Comparison of ENCODE assay signal across 8 cellular contexts in the genomic region with DNA sequence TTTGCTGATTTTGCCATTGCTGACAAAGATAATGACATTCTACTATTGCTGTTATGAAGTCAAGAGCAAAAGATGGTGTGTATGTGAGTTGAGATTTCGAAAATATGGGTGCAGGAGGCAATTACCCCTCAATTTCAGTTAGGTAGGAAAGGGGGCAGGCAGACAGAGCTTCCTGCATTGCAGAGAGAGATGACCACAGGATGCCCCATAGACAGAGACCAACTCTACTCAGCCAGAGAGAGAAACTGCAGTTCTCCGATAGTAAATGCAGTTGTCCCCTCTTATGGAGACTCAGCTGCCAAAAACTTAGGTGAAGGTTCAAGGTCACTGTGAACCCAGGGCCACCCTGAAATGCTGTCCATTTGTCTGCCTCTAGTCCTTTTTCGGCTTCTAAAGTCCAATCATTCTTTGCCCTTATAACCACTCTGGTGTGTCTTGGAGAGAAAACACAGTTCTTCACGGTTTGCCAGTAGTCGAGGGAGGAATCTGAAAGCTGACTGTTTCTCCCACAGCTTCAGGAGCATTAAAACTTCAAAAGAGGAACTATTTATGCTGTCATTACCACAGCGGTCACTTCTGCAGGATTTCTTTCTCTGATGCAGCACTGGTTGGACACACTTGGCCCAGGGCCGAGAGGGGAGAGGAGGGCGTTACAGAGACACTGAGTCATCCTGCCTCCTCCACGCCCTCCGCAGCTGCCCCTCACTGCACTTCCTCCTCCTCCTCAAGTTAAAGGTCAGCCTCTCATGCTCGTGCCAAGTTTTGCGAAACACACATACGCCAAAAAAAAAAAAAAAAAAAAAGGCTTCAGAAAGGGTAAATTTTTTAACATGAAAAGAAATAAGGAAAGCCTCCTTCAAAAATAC.
DNase-seq lines count a peak whose midpoint lies in the region; ATAC-seq lines count a peak whose summit lies in the region.

No MANE protein-coding gene starts in this region.

- peak; percentile 94 for ATAC-seq in HG02642 (IDR thresholded peaks at IDR 0.05; ENCODE audit: poor library complexity, unreplicated experiment)
- ATAC-seq in activated naive CD4-positive, alpha-beta T cell treated with anti-CD3 and anti-CD28 coated beads, Interleukin-2, amount 50 U/mL, for 72 hours = peak; percentile 82 to 100
- peak; percentile 96 to 98 for ATAC-seq in left cardiac atrium

- H3K36me3 Mint-ChIP-seq in T-helper 2 cell treated with Interferon-gamma antibody and Interleukin-4, amounts not matched to agents 5 μg/mL and 100 μg/mL, for 36 hours (ENCODE audit: low read depth) = no peaks in the 10 kb centered on the region
- H3K36me3 Mint-ChIP-seq in activated naive CD4-positive, alpha-beta T cell treated with anti-CD3 and anti-CD28 coated beads, Interleukin-2, amount 50 U/mL, for 72 hours = peaks cover 0 to 16% of the 10 kb centered on the region in 2 donors

- H3K27me3 Mint-ChIP-seq in T-helper 2 cell treated with Interferon-gamma antibody and Interleukin-4, amounts not matched to agents 5 μg/mL and 100 μg/mL, for 36 hours (ENCODE audit: low read depth) = no peaks in the 10 kb centered on the region

- H3K9me3 Mint-ChIP-seq in T-helper 2 cell treated with Interferon-gamma antibody and Interleukin-4, amounts not matched to agents 5 μg/mL and 100 μg/mL, for 36 hours = no peaks in the 10 kb centered on the region
- H3K9me3 Mint-ChIP-seq in activated naive CD4-positive, alpha-beta T cell treated with anti-CD3 and anti-CD28 coated beads, Interleukin-2, amount 50 U/mL, for 72 hours = peaks cover 4 to 9% of the 10 kb centered on the region in 2 donors

- intact Hi-C loops in left cardiac atrium (cut with DNase I) = no loop called here

- no peak overlapping the region for H3K27ac Mint-ChIP-seq in T-helper 2 cell treated with Interferon-gamma antibody and Interleukin-4, amounts not matched to agents 5 μg/mL and 100 μg/mL, for 36 hours
- H3K27ac Mint-ChIP-seq in activated naive CD4-positive, alpha-beta T cell treated with anti-CD3 and anti-CD28 coated beads, Interleukin-2, amount 50 U/mL, for 72 hours = no peak overlapping the region

- H3K4me1 Mint-ChIP-seq in T-helper 2 cell treated with Interferon-gamma antibody and Interleukin-4, amounts not matched to agents 5 μg/mL and 100 μg/mL, for 36 hours (ENCODE audit: low read depth) = peaks cover 12% of the 10 kb centered on the region

- peak; percentile 51 for DNase-seq in T-helper 2 cell treated with Interferon-gamma antibody and Interleukin-4, amounts not matched to agents 5 μg/mL and 100 μg/mL, for 36 hours (ENCODE audit: low spot score)
- DNase-seq in T-helper 2 cell (no peak), NCI-H2029 treated with DMSO at 0.1 percent for 48 hours (lab: John Stamatoyannopoulos, UW) (peak; percentile 6), left cardiac atrium (peak; percentile 97), pulmonary artery endothelial cell (ENCODE audit: low read depth, low spot score) (peak; percentile 87), NCI-H82 treated with DMSO at 0.1 percent for 48 hours (lab: John Stamatoyannopoulos, UW; ENCODE audit: unreplicated experiment) (no peak)
- peak in 1 of 2 donors; percentile 78 for DNase-seq in activated naive CD4-positive, alpha-beta T cell treated with anti-CD3 and anti-CD28 coated beads, Interleukin-2, amount 50 U/mL, for 72 hours (ENCODE audit: low spot score in 2 of 2)

- H3K4me3 Mint-ChIP-seq in T-helper 2 cell treated with Interferon-gamma antibody and Interleukin-4, amounts not matched to agents 5 μg/mL and 100 μg/mL, for 36 hours = no peak overlapping the region

Comparison
In these comparisons a context has a peak if more than half of its experiments do, and no peak if none do; other contexts are left out.
1. DNase-seq: peak in T-helper 2 cell treated with Interferon-gamma antibody and Interleukin-4, amounts not matched to agents 5 μg/mL and 100 μg/mL, for 36 hours (single experiment), NCI-H2029 treated with DMSO at 0.1 percent for 48 hours (single experiment), left cardiac atrium (single experiment) and pulmonary artery endothelial cell (single experiment); none in T-helper 2 cell (0 of 5) and NCI-H82 treated with DMSO at 0.1 percent for 48 hours (single experiment).
2. Peak in every context shown above with its lines, with median percentiles within 50 percentile points of each other: ATAC-seq.